Comparison of ENCODE assay signal across 8 cellular contexts in the genomic region with DNA sequence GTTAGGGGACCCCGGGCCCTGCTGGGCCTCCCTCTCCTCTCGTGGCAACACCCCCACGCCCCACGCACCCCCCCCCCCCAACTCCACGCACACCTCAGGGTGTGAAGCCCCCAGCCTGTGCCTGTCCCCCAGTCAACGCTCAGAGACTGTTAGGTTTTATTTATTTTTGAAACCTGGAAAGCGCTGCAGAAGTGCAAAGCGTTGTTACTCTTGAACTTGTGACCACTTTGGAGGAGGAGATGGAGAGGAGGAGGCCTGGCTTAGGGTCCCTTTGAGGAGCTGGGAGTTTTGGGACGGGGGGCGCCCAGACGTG. TPM values are rescaled to one million over a fixed set of nuclear protein-coding genes. Genes with fewer than 3 reads are reported as not detected.
DNase-seq lines count a peak whose midpoint lies in the region; ATAC-seq and TF ChIP-seq lines count a peak whose summit lies in the region.

No MANE protein-coding gene starts in this region.

- peaks cover 11% of the 10 kb centered on the region; the same call in 1 of the 2 replicates for H3K4me1 ChIP-seq in HEK293 (ENCODE audit: control insufficient read depth, insufficient read depth, low read length)

- ATAC-seq in activated T-helper 17 cell treated with anti-CD3 and anti-CD28 coated beads, Interleukin-2, amount 50 U/mL, for 72 hours (replicated peaks), result no peak
- peak; percentile 6 for ATAC-seq in left ventricle myocardium superior
- ATAC-seq in HG03460 (IDR thresholded peaks at IDR 0.05; ENCODE audit: unreplicated experiment), result no peak
- ATAC-seq in GM21737 (IDR thresholded peaks at IDR 0.05; ENCODE audit: unreplicated experiment), result no peak

- no peak for DNase-seq in left ventricle myocardium superior
- no peak for DNase-seq in inferior parietal cortex (ENCODE audit: extremely low spot score)
- DNase-seq in kidney tubule cell (ENCODE audit: low spot score), result no peak

- peaks cover 55% of the 10 kb centered on the region for H3K36me3 Mint-ChIP-seq in activated T-helper 17 cell treated with anti-CD3 and anti-CD28 coated beads, Interleukin-2, amount 50 U/mL, for 72 hours (ENCODE audit: low read depth)

- no peaks in the 10 kb centered on the region for H3K9me3 ChIP-seq in HEK293 (ENCODE audit: control insufficient read depth, insufficient read depth, low read depth, low read length)

- no peaks in the 10 kb centered on the region for H3K9me3 Mint-ChIP-seq in activated T-helper 17 cell treated with anti-CD3 and anti-CD28 coated beads, Interleukin-2, amount 50 U/mL, for 72 hours

- no peaks in the 10 kb centered on the region for H3K27me3 Mint-ChIP-seq in activated T-helper 17 cell treated with anti-CD3 and anti-CD28 coated beads, Interleukin-2, amount 50 U/mL, for 72 hours

- H3K4me3 Mint-ChIP-seq in activated T-helper 17 cell treated with anti-CD3 and anti-CD28 coated beads, Interleukin-2, amount 50 U/mL, for 72 hours, result peak overlapping the region; percentile 96

- peak overlapping the region; percentile 87 for H3K27ac Mint-ChIP-seq in activated T-helper 17 cell treated with anti-CD3 and anti-CD28 coated beads, Interleukin-2, amount 50 U/mL, for 72 hours

- POLR2A ChIA-PET in HEK293 (lab: Yijun Ruan, JAX), result interaction anchor here (1.1 to 2.8 kb wide), 3 partner anchors 28 to 56 kb away, joined by 3 to 14 read pairs (median 4); partner anchors contain the start of gene PATZ1

- H3K36me3 ChIP-seq in HEK293 (ENCODE audit: control insufficient read depth in 2 of 2, insufficient read depth in 1 of 2, low read length in 2 of 2), result peaks cover 0 to 10% of the 10 kb centered on the region in 2 experiments; a peak in 1 of 3 replicates

- no peak for TF ChIP-seq CTCF in HEK293 (tag by site-specific recombination; IDR thresholded peaks at IDR 0.05)

- intact Hi-C loops in left ventricle myocardium superior (cut with micrococcal nuclease), result no loop called here

- H3K4me3 ChIP-seq in HEK293 (ENCODE audit: low read depth, low read length), result peak overlapping the region; percentile 50
- peak overlapping the region; percentile 57 to 84 (median 77) for H3K4me3 ChIP-seq in skin epidermis

- peaks cover 37% of the 10 kb centered on the region for H3K4me1 Mint-ChIP-seq in activated T-helper 17 cell treated with anti-CD3 and anti-CD28 coated beads, Interleukin-2, amount 50 U/mL, for 72 hours

- H3K27ac ChIP-seq in HEK293 (ENCODE audit: extremely low read depth, low read depth, low read length), result no peak overlapping the region; the same call in 1 of the 2 replicates
- H3K27ac ChIP-seq in skin epidermis, result peak overlapping the region; percentile 72 to 100 (median 97)

- CTCF ChIA-PET in HEK293 (lab: Yijun Ruan, JAX), result interaction anchor here (0.6 to 5.4 kb wide), 8 partner anchors 9 to 192 kb away, joined by 3 to 50 read pairs (median 8); partner anchors contain the start of genes LIMK2 and SELENOM

TF ChIP-seq in HEK293, 187 proteins besides CTCF, POLR2A, EP300 and RAD21:
- no peak for TF ChIP-seq GFI1B (tag by site-specific recombination; IDR thresholded peaks at IDR 0.05)
- no peak for TF ChIP-seq TRIM28 (IDR thresholded peaks at IDR 0.05; ENCODE audit: borderline replicate concordance, low read length)
- TF ChIP-seq ZNF792 (tag by site-specific recombination; IDR thresholded peaks at IDR 0.05), result no peak
TF ChIP-seq in HEK293: peak in this region for 0.

RNA-seq across cellular contexts. Expression of gene PIK3IP1, which starts 0.9 kb away (rescaled TPM):
- total RNA-seq in activated T-helper 17 cell treated with anti-CD3 and anti-CD28 coated beads, Interleukin-2, amount 50 U/mL, for 72 hours, result 10 to 100 TPM; 11.0 to 24.1 TPM
- total RNA-seq in left ventricle myocardium superior, result 15.3 TPM

RNA-seq across cellular contexts. Expression of gene PATZ1, which starts 54.8 kb away (rescaled TPM):
- 10 to 100 TPM; 16.9 to 28.3 TPM for total RNA-seq in activated T-helper 17 cell treated with anti-CD3 and anti-CD28 coated beads, Interleukin-2, amount 50 U/mL, for 72 hours
- total RNA-seq in left ventricle myocardium superior, result 11.5 TPM
